In genomic region chr19:41295506-41295905, GRCh38 we compare ENCODE assay signal across 15 cellular contexts. TPM values are rescaled to one million over a fixed set of nuclear protein-coding genes. Genes with fewer than 3 reads are reported as not detected.
DNase-seq lines count a peak whose midpoint lies in the region; FAIRE-seq and TF ChIP-seq lines count a peak whose summit lies in the region.
"Had no signal": no experiment of that assay in that cellular context is flagged by ENCODE, and none has a peak within 500 bp of the region (broad histone marks: within the 10 kb centered on the region; RNA-seq: fewer than 3 reads in every experiment).

No MANE protein-coding gene starts in this region.

- H3K27ac Mint-ChIP-seq in T-helper 1 cell treated with Interleukin-12 subunit alpha and Interleukin-12 subunit beta and Interleukin-4 antibody, amounts not matched to agents 30 μg/mL and 1 μg/mL, for 36 hours: peak overlapping the region; percentile 63

- H3K36me3 Mint-ChIP-seq in T-helper 1 cell treated with Interleukin-12 subunit alpha and Interleukin-12 subunit beta and Interleukin-4 antibody, amounts not matched to agents 30 μg/mL and 1 μg/mL, for 36 hours (ENCODE audit: low read depth): peaks cover 77% of the 10 kb centered on the region

- H3K9me3 Mint-ChIP-seq in T-helper 1 cell treated with Interleukin-12 subunit alpha and Interleukin-12 subunit beta and Interleukin-4 antibody, amounts not matched to agents 30 μg/mL and 1 μg/mL, for 36 hours: no peaks in the 10 kb centered on the region

- H3K9ac ChIP-seq in OCI-LY3 (ENCODE audit: low read length): no peak overlapping the region

- no peak overlapping the region for H3K4me2 ChIP-seq in OCI-LY3 (ENCODE audit: low read length)

- no peak overlapping the region for H2AFZ ChIP-seq in OCI-LY3 (ENCODE audit: low read depth, low read length)

- peaks cover 42% of the 10 kb centered on the region for H3K4me1 ChIP-seq in OCI-LY3 (ENCODE audit: low read length)
- H3K4me1 ChIP-seq in esophagus muscularis mucosa: peaks cover 44 to 53% (median 49%) of the 10 kb centered on the region in 4 donors
- peaks cover 0 to 12% of the 10 kb centered on the region in 2 donors for H3K4me1 ChIP-seq in small intestine (ENCODE audit: control insufficient read depth in 2 of 2, insufficient read depth in 1 of 2, low read depth in 1 of 2, low read length in 1 of 2)

- no peak for TF ChIP-seq EP300 in esophagus muscularis mucosa (IDR thresholded peaks at IDR 0.05)

- no peaks in the 10 kb centered on the region for H3K27me3 Mint-ChIP-seq in T-helper 1 cell treated with Interleukin-12 subunit alpha and Interleukin-12 subunit beta and Interleukin-4 antibody, amounts not matched to agents 30 μg/mL and 1 μg/mL, for 36 hours (ENCODE audit: low read depth)

- H3K27ac ChIP-seq in OCI-LY3 (ENCODE audit: low read length) (peak overlapping the region; percentile 91; the same call in 1 of the 2 replicates), esophagus muscularis mucosa (replicated peaks in 1 of 4) (peak overlapping the region; percentile 81 to 86 (median 84)), small intestine (ENCODE audit: low read depth in 1 of 2, low read length in 1 of 2) (peak overlapping the region in 1 of 2 donors; percentile 39)
- H3K27ac ChIP-seq: 22Rv1 had no signal

- H3K4me1 Mint-ChIP-seq in T-helper 1 cell treated with Interleukin-12 subunit alpha and Interleukin-12 subunit beta and Interleukin-4 antibody, amounts not matched to agents 30 μg/mL and 1 μg/mL, for 36 hours (ENCODE audit: low read depth): peaks cover 43% of the 10 kb centered on the region

- 84% methylated on average over 5 of the region's 5 CpGs for WGBS in esophagus muscularis mucosa
- 32 to 62% (median 44%) methylated on average over 5 of the region's 5 CpGs for WGBS in small intestine, 3 donors

- H3K4me3 Mint-ChIP-seq in T-helper 1 cell treated with Interleukin-12 subunit alpha and Interleukin-12 subunit beta and Interleukin-4 antibody, amounts not matched to agents 30 μg/mL and 1 μg/mL, for 36 hours: no peak overlapping the region

- no peaks in the 10 kb centered on the region for H4K20me1 ChIP-seq in OCI-LY3 (ENCODE audit: insufficient read depth, low read length)

- H3K36me3 ChIP-seq in OCI-LY3 (replicated peaks; ENCODE audit: low read depth, low read length) (peaks cover 93% of the 10 kb centered on the region), esophagus muscularis mucosa (peaks cover 55 to 88% (median 76%) of the 10 kb centered on the region in 4 donors), small intestine (ENCODE audit: control insufficient read depth in 2 of 2, insufficient read depth in 2 of 2, low read length in 2 of 2) (peaks cover 11 to 53% of the 10 kb centered on the region in 2 donors)

- intact Hi-C loops in esophagus muscularis mucosa (cut with DNase I): no loop called here

- H3K27me3 ChIP-seq in OCI-LY3 (ENCODE audit: low read depth, low read length): no peaks in the 10 kb centered on the region
- H3K27me3 ChIP-seq in esophagus muscularis mucosa: no peaks in the 10 kb centered on the region
- H3K27me3 ChIP-seq in small intestine (ENCODE audit: control insufficient read depth in 2 of 2, insufficient read depth in 2 of 2, low read length in 2 of 2): no peaks in the 10 kb centered on the region

- DNase-seq in T-helper 1 cell (no peak), esophagus muscularis mucosa (ENCODE audit: extremely low spot score) (no peak), small intestine (peak; percentile 74), DMS79 treated with DMSO at 0.1 percent for 48 hours (lab: John Stamatoyannopoulos, UW) (no peak), NCI-H510A treated with DMSO at 0.1 percent for 48 hours (lab: John Stamatoyannopoulos, UW) (no peak), NCI-H345 treated with DMSO at 0.1 percent for 48 hours (lab: John Stamatoyannopoulos, UW; ENCODE audit: unreplicated experiment) (no peak)
- DNase-seq: activated CD8-positive, alpha-beta memory T cell treated with anti-CD3 and anti-CD28 coated beads for 24 hours; kidney glomerular epithelial cell; mucosa of descending colon; NCI-H1092 treated with DMSO at 0.1 percent for 48 hours; NCI-H2171 had no signal

- H3K79me2 ChIP-seq in OCI-LY3 (ENCODE audit: low read length): peaks cover 43% of the 10 kb centered on the region

- no peak for FAIRE-seq in small intestine (lab: Jason Lieb, UNC)

- TF ChIP-seq POLR2A in esophagus muscularis mucosa (IDR thresholded peaks at IDR 0.05; ENCODE audit: low read depth): no peak

- no peak for TF ChIP-seq CTCF in OCI-LY3 (IDR thresholded peaks at IDR 0.05; ENCODE audit: low read depth, low read length)
- no peak for TF ChIP-seq CTCF in esophagus muscularis mucosa (IDR thresholded peaks at IDR 0.05)

- H3K4me3 ChIP-seq in OCI-LY3 (ENCODE audit: low read length) (no peak overlapping the region), esophagus muscularis mucosa (no peak overlapping the region), small intestine (ENCODE audit: low read depth in 1 of 2, low read length in 2 of 2) (no peak overlapping the region)
- H3K4me3 ChIP-seq: coronary artery, mucosa of descending colon had no signal

- H3K9me3 ChIP-seq in OCI-LY3 (ENCODE audit: insufficient read depth, low read length): no peaks in the 10 kb centered on the region
- no peaks in the 10 kb centered on the region for H3K9me3 ChIP-seq in esophagus muscularis mucosa
- no peaks in the 10 kb centered on the region for H3K9me3 ChIP-seq in small intestine (ENCODE audit: control insufficient read depth, low read depth)
- H3K9me3 ChIP-seq: mucosa of descending colon had no signal

RNA-seq across cellular contexts. Expression of gene CCDC97, which starts 14.5 kb away (rescaled TPM):
- total RNA-seq in esophagus muscularis mucosa: 10 to 100 TPM; 11.6 to 21.2 (median 14.8) TPM
- 10 to 100 TPM; 11.1 to 18.0 (median 11.6) TPM for polyA plus RNA-seq in small intestine

RNA-seq across cellular contexts. Expression of gene HNRNPUL1, which starts 31.3 kb away (rescaled TPM):
- 100 to 1,000 TPM; 148 to 207 (median 179) TPM for total RNA-seq in esophagus muscularis mucosa
- 100 to 1,000 TPM in 1 of 3 donors, 10 to 100 TPM in 2; 76.3 to 117 (median 80.8) TPM for polyA plus RNA-seq in small intestine

RNA-seq across cellular contexts. Expression of gene TGFB1, which starts 58.2 kb away (rescaled TPM):
- total RNA-seq in esophagus muscularis mucosa: 10 to 100 TPM; 29.8 to 52.4 (median 31.8) TPM
- 10 to 100 TPM in 1 of 3 donors, 1 to 10 TPM in 2; 1.1 to 18.8 (median 7.3) TPM for polyA plus RNA-seq in small intestine
